In genomic region chr12:28172434-28173030, GRCh38 we compare ENCODE assay signal across 8 cellular contexts. TPM values are rescaled to one million over a fixed set of nuclear protein-coding genes. Genes with fewer than 3 reads are reported as not detected.
DNase-seq lines count a peak whose midpoint lies in the region; ATAC-seq and TF ChIP-seq lines count a peak whose summit lies in the region.

No MANE protein-coding gene starts in this region.

- no peaks in the 10 kb centered on the region for H3K36me3 Mint-ChIP-seq in activated CD4-positive, alpha-beta T cell treated with anti-CD3 and anti-CD28 coated beads for 36 hours (ENCODE audit: low read depth)

- H3K4me1 Mint-ChIP-seq in activated CD4-positive, alpha-beta T cell treated with anti-CD3 and anti-CD28 coated beads for 36 hours, result peaks cover 10% of the 10 kb centered on the region

- no peaks in the 10 kb centered on the region for H3K9me3 Mint-ChIP-seq in activated CD4-positive, alpha-beta T cell treated with anti-CD3 and anti-CD28 coated beads for 36 hours (ENCODE audit: low read depth)

- peak; percentile 39 for TF ChIP-seq CTCF in GM12864 (IDR thresholded peaks at IDR 0.05; ENCODE audit: low read depth, low read length, missing control alignments)
- TF ChIP-seq CTCF in VCaP (conservative IDR thresholded peaks at IDR 0.05), result peak; percentile 81

- no peak for ATAC-seq in activated CD4-positive, alpha-beta T cell treated with anti-CD3 and anti-CD28 coated beads for 36 hours
- no peak for ATAC-seq in GM21576 (IDR thresholded peaks at IDR 0.05; ENCODE audit: unreplicated experiment)
- no peak for ATAC-seq in HG03097 (IDR thresholded peaks at IDR 0.05; ENCODE audit: low FRiP score, unreplicated experiment)

- intact Hi-C loops in activated CD4-positive, alpha-beta T cell treated with anti-CD3 and anti-CD28 coated beads for 36 hours (cut with DNase I, micrococcal nuclease), result loop anchor here in 1 of 2 experiments (5.0 kb wide), 1 partner anchor 105 kb away; no protein-coding TSS in a partner anchor

- H3K27me3 Mint-ChIP-seq in activated CD4-positive, alpha-beta T cell treated with anti-CD3 and anti-CD28 coated beads for 36 hours, result no peaks in the 10 kb centered on the region

- CTCF ChIA-PET in activated CD4-positive, alpha-beta T cell treated with anti-CD3 and anti-CD28 coated beads for 36 hours (lab: Charles Lee), result no interaction called here

- no peak overlapping the region for H3K27ac ChIP-seq in VCaP

- DNase-seq in GM12864 (ENCODE audit: low read depth) (no peak), NCI-H1105 (lab: John Stamatoyannopoulos, UW) (peak; percentile 19), inferior parietal cortex (ENCODE audit: extremely low spot score) (peak; percentile 30)
- no peak for DNase-seq in activated CD4-positive, alpha-beta T cell treated with anti-CD3 and anti-CD28 coated beads, Interleukin-2, amount 50 U/mL, for 1 hour
- DNase-seq in activated CD4-positive, alpha-beta T cell treated with anti-CD3 and anti-CD28 coated beads for 36 hours, result no peak

- no peak overlapping the region for H3K4me3 Mint-ChIP-seq in activated CD4-positive, alpha-beta T cell treated with anti-CD3 and anti-CD28 coated beads for 36 hours

- H3K4me3 ChIP-seq in GM12864 (ENCODE audit: low read depth, low read length), result no peak overlapping the region

- H3K27ac Mint-ChIP-seq in activated CD4-positive, alpha-beta T cell treated with anti-CD3 and anti-CD28 coated beads for 36 hours, result no peak overlapping the region

- POLR2A ChIA-PET in activated CD4-positive, alpha-beta T cell treated with anti-CD3 and anti-CD28 coated beads for 36 hours (lab: Charles Lee), result no interaction called here

RNA-seq across cellular contexts. Expression of gene CCDC91, which starts 17.7 kb away (rescaled TPM):
- total RNA-seq in activated CD4-positive, alpha-beta T cell treated with anti-CD3 and anti-CD28 coated beads for 36 hours, result 10 to 100 TPM; 13.9 to 16.0 TPM

Comparison
In these comparisons a context has a peak if more than half of its experiments do, and no peak if none do; other contexts are left out.
1. DNase-seq: peak in NCI-H1105 (single experiment) and inferior parietal cortex (single experiment); none in GM12864 (single experiment), activated CD4-positive, alpha-beta T cell treated with anti-CD3 and anti-CD28 coated beads, Interleukin-2, amount 50 U/mL, for 1 hour (single experiment) and activated CD4-positive, alpha-beta T cell treated with anti-CD3 and anti-CD28 coated beads for 36 hours (single experiment).